Comparison of ENCODE assay signal across 7 cellular contexts in the genomic region with DNA sequence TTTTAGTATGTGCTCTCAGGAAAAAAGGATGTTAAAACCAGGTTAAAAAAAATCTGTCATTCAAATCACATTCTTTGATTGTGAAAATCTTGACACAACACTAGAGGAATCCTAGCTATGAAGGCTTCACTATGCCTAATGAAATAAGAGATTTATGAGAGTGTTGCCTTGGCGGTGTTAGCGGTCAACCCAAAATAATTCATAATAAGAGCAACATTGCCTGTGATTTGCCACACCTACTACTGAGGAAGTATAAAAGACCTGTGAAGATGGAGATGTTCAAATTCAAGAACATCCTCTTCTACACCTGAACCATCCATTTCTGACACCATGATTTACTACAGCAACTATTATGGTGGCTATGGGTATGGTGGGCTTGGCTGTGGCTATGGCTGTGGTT. TPM values are rescaled to one million over a fixed set of nuclear protein-coding genes. Genes with fewer than 3 reads are reported as not detected.
"Had no signal": no experiment of that assay in that cellular context is flagged by ENCODE, and none has a peak within 500 bp of the region (broad histone marks: within the 10 kb centered on the region; RNA-seq: fewer than 3 reads in every experiment).

A gene with protein sequence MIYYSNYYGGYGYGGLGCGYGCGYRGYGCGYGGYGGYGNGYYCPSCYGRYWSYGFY (plus strand): TSS at position 301 of the 400 bp plus-strand sequence. CDS start 30 bp downstream, at position 331.

- H3K4me3 ChIP-seq: GM23338 had no signal

- DNase-seq: H9, HCEC 1CT, KBM-7 had no signal

- H3K4me2 ChIP-seq: GM23338 had no signal

- H2AFZ ChIP-seq: GM23338 had no signal

RNA-seq across cellular contexts. Expression of the gene that starts here (rescaled TPM):
- total RNA-seq: GM23338, H1, H9, HepG2, HT-29 had no signal
